11 cellular contexts compared by ENCODE assay signal in genomic region chr1:16775290-16775689, GRCh38. TPM values are rescaled to one million over a fixed set of nuclear protein-coding genes. Genes with fewer than 3 reads are reported as not detected.
DNase-seq lines count a peak whose midpoint lies in the region; ATAC-seq and TF ChIP-seq lines count a peak whose summit lies in the region.
"Not testable (repeated sequence)": the region's sequence is repeated elsewhere in the genome, so short reads cannot be mapped to it uniquely, and the experiment has no call there.
"Had no signal": no experiment of that assay in that cellular context is flagged by ENCODE, and none has a peak within 500 bp of the region (broad histone marks: within the 10 kb centered on the region; RNA-seq: fewer than 3 reads in every experiment).

No MANE protein-coding gene starts in this region.

- TF ChIP-seq POLR2A in spleen (IDR thresholded peaks at IDR 0.05); vagina (IDR thresholded peaks at IDR 0.05): not testable (repeated sequence)

- TF ChIP-seq CTCF in lung (IDR thresholded peaks at IDR 0.05; ENCODE audit: control extremely low read depth, extremely low read depth); spleen (IDR thresholded peaks at IDR 0.05 in 8 of 11, conservative IDR thresholded peaks at IDR 0.05 in 3 of 11); vagina (IDR thresholded peaks at IDR 0.05): not testable (repeated sequence)

- intact Hi-C loops in spleen (cut with DNase I; ENCODE audit: low total_unique reads); vagina (cut with DNase I): not testable (repeated sequence)

- DNase-seq in H4 (ENCODE audit: low spot score) (peak; percentile 1), ecto neural progenitor cell (ENCODE audit: low spot score) (peak; percentile 36), fibroblast of gingiva (ENCODE audit: low read depth) (peak; percentile 1), islet precursor cell (peak; percentile 32), lung (ENCODE audit: low spot score) (peak; percentile 28), spleen (peak; percentile 66), vagina (ENCODE audit: extremely low spot score in 2 of 2) (peak; percentile 54 to 55)
- peak; percentile 46 for DNase-seq in activated CD8-positive, alpha-beta memory T cell treated with anti-CD3 and anti-CD28 coated beads for 24 hours

- H3K27ac ChIP-seq in lung (ENCODE audit: low read depth in 1 of 2, low read length in 1 of 2); spleen; vagina: not testable (repeated sequence)

- H3K36me3 ChIP-seq in lung (ENCODE audit: control insufficient read depth in 2 of 2, insufficient read depth in 2 of 2, low read length in 2 of 2); spleen; vagina: not testable (repeated sequence)

- not testable (repeated sequence) for ATAC-seq in lung (ENCODE audit: insufficient read depth, low FRiP score)

- H3K9me3 ChIP-seq in lung (ENCODE audit: control insufficient read depth in 2 of 2, insufficient read depth in 1 of 2, low read length in 1 of 2); spleen; vagina: not testable (repeated sequence)

- H3K27me3 ChIP-seq in lung (ENCODE audit: control insufficient read depth, insufficient read depth); vagina: not testable (repeated sequence)
- peaks cover 0 to 44% (median 10%) of the 10 kb centered on the region in 7 donors for H3K27me3 ChIP-seq in spleen (replicated peaks in 1 of 7)

- H3K4me3 ChIP-seq in lung, spleen, vagina: not testable (repeated sequence)

- 79 to 93% methylated on average over 6 of the region's 8 CpGs for WGBS in lung, 2 donors
- 84 to 92% (median 87%) methylated on average over 6 to 7 of the region's 8 CpGs for WGBS in spleen, 5 donors

- H3K4me1 ChIP-seq in lung (ENCODE audit: control insufficient read depth in 2 of 2, insufficient read depth in 2 of 2, low read length in 2 of 2); spleen; vagina: not testable (repeated sequence)

RNA-seq across cellular contexts. Expression of gene RNU1-4, which starts 35.0 kb away (rescaled TPM):
- not detected in 2 replicates for total RNA-seq in H4 (2014; rRNA removed; shearing (Covaris generic))
- total RNA-seq in lung (1,000 to 10,000 TPM in 1 of 2 donors, under 1 TPM in 1; under 0.01 to 3,134 TPM), spleen (1,000 to 10,000 TPM in 4 of 7 donors, under 1 TPM in 3; under 0.01 to 8,075 (median 6,234) TPM), vagina (19,908 TPM)
- polyA plus RNA-seq in lung (not detected), spleen (not detected)
- total RNA-seq: GM23338 had no signal
- polyA plus RNA-seq: CD14-positive monocyte; CD8-positive, alpha-beta memory T cell; GM23338 had no signal

Comparison
In these comparisons a context has a peak if more than half of its experiments do, and no peak if none do; other contexts are left out.
1. DNase-seq: peak in every context shown above with its lines; median percentile 66 in spleen; 54 in vagina; 46 in activated CD8-positive, alpha-beta memory T cell treated with anti-CD3 and anti-CD28 coated beads for 24 hours; 36 in ecto neural progenitor cell; 32 in islet precursor cell; 28 in lung; 1 in H4; 1 in fibroblast of gingiva.